In genomic region chr9:122262073-122262472, GRCh38 we compare ENCODE assay signal across 17 cellular contexts. TPM values are rescaled to one million over a fixed set of nuclear protein-coding genes. Genes with fewer than 3 reads are reported as not detected.
DNase-seq lines count a peak whose midpoint lies in the region; ATAC-seq and TF ChIP-seq lines count a peak whose summit lies in the region.
"Had no signal": no experiment of that assay in that cellular context is flagged by ENCODE, and none has a peak within 500 bp of the region (broad histone marks: within the 10 kb centered on the region; RNA-seq: fewer than 3 reads in every experiment).

No MANE protein-coding gene starts in this region.

- H3K4me3 ChIP-seq in OCI-LY7 (ENCODE audit: low read depth, low read length, poor library complexity, severe bottlenecking), result no peak overlapping the region
- no peak overlapping the region for H3K4me3 ChIP-seq in neuronal stem cell (ENCODE audit: low read length in 2 of 2)
- H3K4me3 ChIP-seq in mesendoderm (ENCODE audit: low read length), result no peak overlapping the region
- H3K4me3 ChIP-seq: lower lobe of right lung, SJCRH30, suprapubic skin had no signal

- H3K23ac ChIP-seq in neuronal stem cell (ENCODE audit: low read depth, low read length, poor library complexity) (no peak overlapping the region), mesendoderm (ENCODE audit: low read length) (no peak overlapping the region)

- no peak overlapping the region for H3K56ac ChIP-seq in mesendoderm (ENCODE audit: low read length)

- H3K4me2 ChIP-seq in OCI-LY7 (ENCODE audit: low read length), result 0 out of 2 replicates have a peak overlapping the region, but pooled peaks have one; percentile 3
- H3K4me2 ChIP-seq in neuronal stem cell (ENCODE audit: insufficient read depth, low read length, poor library complexity, severe bottlenecking), result no peak overlapping the region
- no peak overlapping the region for H3K4me2 ChIP-seq in mesendoderm (ENCODE audit: low read length)

- POLR2A ChIA-PET in OCI-LY7 (lab: Charles Lee), result no interaction called here

- peak overlapping the region; percentile 94 for H3K4me3 Mint-ChIP-seq in activated naive CD8-positive, alpha-beta T cell
- H3K4me3 Mint-ChIP-seq in activated naive CD8-positive, alpha-beta T cell treated with anti-CD3 and anti-CD28 coated beads, Interleukin-2, amount 50 U/mL, for 24 hours, result no peak overlapping the region
- peak overlapping the region; percentile 12 to 97 for H3K4me3 Mint-ChIP-seq in effector memory CD8-positive, alpha-beta T cell
- no peak overlapping the region for H3K4me3 Mint-ChIP-seq in stimulated activated naive B cell treated with anti-CD40 and anti-IgM and Interleukin-4, amounts not matched to agents 10 μg/mL and 1 μg/mL and 100 μg/mL, for 72 hours
- H3K4me3 Mint-ChIP-seq: H9 had no signal

- H3K4ac ChIP-seq in neuronal stem cell (ENCODE audit: low read length), result no peak overlapping the region
- no peak overlapping the region for H3K4ac ChIP-seq in mesendoderm (ENCODE audit: low read depth, low read length)

- H3K9me3 ChIP-seq in OCI-LY7 (ENCODE audit: low read length) (no peaks in the 10 kb centered on the region), neuronal stem cell (replicated peaks in 1 of 2; ENCODE audit: control insufficient read depth in 2 of 2, insufficient read depth in 1 of 2, low read depth in 1 of 2, low read length in 2 of 2) (no peaks in the 10 kb centered on the region)
- H3K9me3 ChIP-seq: lower lobe of right lung, SJCRH30, suprapubic skin had no signal

- ATAC-seq in activated naive CD8-positive, alpha-beta T cell treated with anti-CD3 and anti-CD28 coated beads, Interleukin-2, amount 50 U/mL, for 24 hours, result no peak
- no peak for ATAC-seq in effector memory CD8-positive, alpha-beta T cell (replicated peaks)
- no peak for ATAC-seq in stimulated activated naive B cell treated with anti-CD40 and anti-IgM and Interleukin-4, amounts not matched to agents 10 μg/mL and 1 μg/mL and 100 μg/mL, for 72 hours (replicated peaks)

- peaks cover 13% of the 10 kb centered on the region for H3K36me3 Mint-ChIP-seq in activated naive CD8-positive, alpha-beta T cell
- peaks cover 37% of the 10 kb centered on the region for H3K36me3 Mint-ChIP-seq in activated naive CD8-positive, alpha-beta T cell treated with anti-CD3 and anti-CD28 coated beads, Interleukin-2, amount 50 U/mL, for 24 hours (ENCODE audit: low read depth)
- H3K36me3 Mint-ChIP-seq in effector memory CD8-positive, alpha-beta T cell (ENCODE audit: insufficient read depth), result peaks cover 44% of the 10 kb centered on the region
- H3K36me3 Mint-ChIP-seq in stimulated activated naive B cell treated with anti-CD40 and anti-IgM and Interleukin-4, amounts not matched to agents 10 μg/mL and 1 μg/mL and 100 μg/mL, for 72 hours, result peaks cover 17 to 38% of the 10 kb centered on the region in 2 donors

- peaks cover 10% of the 10 kb centered on the region; the same call in 1 of the 2 replicates for H4K20me1 ChIP-seq in OCI-LY7 (ENCODE audit: insufficient read depth, low read length)

- no peak for TF ChIP-seq CTCF in OCI-LY7 (conservative IDR thresholded peaks at IDR 0.05; ENCODE audit: low read length)

- no peak overlapping the region for H3K14ac ChIP-seq in neuronal stem cell (ENCODE audit: low read length)

- H2AFZ ChIP-seq in OCI-LY7 (ENCODE audit: low read length) (no peak overlapping the region), neuronal stem cell (ENCODE audit: low read length) (no peak overlapping the region)

- H3K27ac Mint-ChIP-seq in activated naive CD8-positive, alpha-beta T cell, result peak overlapping the region; percentile 58
- H3K27ac Mint-ChIP-seq in activated naive CD8-positive, alpha-beta T cell treated with anti-CD3 and anti-CD28 coated beads, Interleukin-2, amount 50 U/mL, for 24 hours, result no peak overlapping the region
- peak overlapping the region; percentile 42 to 75 for H3K27ac Mint-ChIP-seq in effector memory CD8-positive, alpha-beta T cell
- peak overlapping the region; percentile 57 for H3K27ac Mint-ChIP-seq in stimulated activated naive B cell treated with anti-CD40 and anti-IgM and Interleukin-4, amounts not matched to agents 10 μg/mL and 1 μg/mL and 100 μg/mL, for 72 hours
- H3K27ac Mint-ChIP-seq: H9 had no signal

- peaks cover 54% of the 10 kb centered on the region for H3K4me1 Mint-ChIP-seq in activated naive CD8-positive, alpha-beta T cell (ENCODE audit: low read depth)
- H3K4me1 Mint-ChIP-seq in activated naive CD8-positive, alpha-beta T cell treated with anti-CD3 and anti-CD28 coated beads, Interleukin-2, amount 50 U/mL, for 24 hours, result peaks cover 50% of the 10 kb centered on the region
- H3K4me1 Mint-ChIP-seq in effector memory CD8-positive, alpha-beta T cell (ENCODE audit: low read depth in 2 of 2), result peaks cover 39 to 52% of the 10 kb centered on the region in 2 donors
- peaks cover 22 to 55% of the 10 kb centered on the region in 2 donors for H3K4me1 Mint-ChIP-seq in stimulated activated naive B cell treated with anti-CD40 and anti-IgM and Interleukin-4, amounts not matched to agents 10 μg/mL and 1 μg/mL and 100 μg/mL, for 72 hours

- no peak overlapping the region for H4K91ac ChIP-seq in neuronal stem cell (ENCODE audit: low read depth, low read length, poor library complexity)

- H2AK5ac ChIP-seq in neuronal stem cell (ENCODE audit: low read depth, low read length) (no peak overlapping the region), mesendoderm (ENCODE audit: low read length) (no peak overlapping the region)

- H3K9ac ChIP-seq in neuronal stem cell (ENCODE audit: low read depth, low read length, poor library complexity) (no peak overlapping the region), mesendoderm (ENCODE audit: low read length) (no peak overlapping the region)

- H3K27me3 ChIP-seq in neuronal stem cell (ENCODE audit: control insufficient read depth in 3 of 3, insufficient read depth in 3 of 3, low read depth in 1 of 3, low read length in 3 of 3) (no peaks in the 10 kb centered on the region), mesendoderm (ENCODE audit: insufficient read depth, low read length, poor library complexity) (no peaks in the 10 kb centered on the region)
- H3K27me3 ChIP-seq: SJCRH30, suprapubic skin had no signal

- no CpG with 5 or more reads among the region's 1 CpG for WGBS in neuronal stem cell (ENCODE audit: extremely low coverage in 2 of 2, insufficient read length in 2 of 2, insufficient replicate concordance in 1 of 2), 2 donors
- WGBS in mesendoderm (ENCODE audit: extremely low coverage, insufficient coverage, low lambda C conversion rate), result no CpG with 5 or more reads among the region's 1 CpG

- no peaks in the 10 kb centered on the region for H3K79me1 ChIP-seq in neuronal stem cell (ENCODE audit: low read depth, low read length)
- peaks cover 14% of the 10 kb centered on the region for H3K79me1 ChIP-seq in mesendoderm (ENCODE audit: low read length)

- no TSS peak for BruUV-seq in OCI-LY7 (replicated peaks; lab: Mats Ljungman, UMichigan)

- H2BK120ac ChIP-seq in neuronal stem cell (ENCODE audit: low read depth, low read length) (no peak overlapping the region), mesendoderm (ENCODE audit: low read depth, low read length) (no peak overlapping the region)

- no peaks in the 10 kb centered on the region for H3K9me3 Mint-ChIP-seq in activated naive CD8-positive, alpha-beta T cell (ENCODE audit: low read depth)
- no peaks in the 10 kb centered on the region for H3K9me3 Mint-ChIP-seq in activated naive CD8-positive, alpha-beta T cell treated with anti-CD3 and anti-CD28 coated beads, Interleukin-2, amount 50 U/mL, for 24 hours
- H3K9me3 Mint-ChIP-seq in effector memory CD8-positive, alpha-beta T cell, result no peaks in the 10 kb centered on the region
- no peaks in the 10 kb centered on the region for H3K9me3 Mint-ChIP-seq in stimulated activated naive B cell treated with anti-CD40 and anti-IgM and Interleukin-4, amounts not matched to agents 10 μg/mL and 1 μg/mL and 100 μg/mL, for 72 hours
- H3K9me3 Mint-ChIP-seq: H9, naive B cell had no signal

- H3K4me1 ChIP-seq in OCI-LY7 (ENCODE audit: insufficient read depth, low read length, poor library complexity, severe bottlenecking) (peaks cover 34% of the 10 kb centered on the region), neuronal stem cell (ENCODE audit: control insufficient read depth in 2 of 2, insufficient read depth in 1 of 2, low read depth in 1 of 2, low read length in 2 of 2) (peaks cover 0 to 4% of the 10 kb centered on the region in 2 donors), mesendoderm (ENCODE audit: control insufficient read depth, low read depth, low read length) (peaks cover 4% of the 10 kb centered on the region)

- CTCF ChIA-PET in OCI-LY7 (lab: Charles Lee; ENCODE audit: unreplicated experiment), result no interaction called here

- H3K79me2 ChIP-seq in OCI-LY7 (ENCODE audit: insufficient read depth, low read depth, low read length), result peaks cover 53% of the 10 kb centered on the region
- H3K79me2 ChIP-seq in mesendoderm (ENCODE audit: control insufficient read depth, insufficient read depth, low read length), result peaks cover 14% of the 10 kb centered on the region

- H3K27ac ChIP-seq in OCI-LY7 (ENCODE audit: low read depth, low read length, poor library complexity, severe bottlenecking), result no peak overlapping the region
- H3K27ac ChIP-seq in neuronal stem cell (replicated peaks; ENCODE audit: low read length), result no peak overlapping the region
- no peak overlapping the region for H3K27ac ChIP-seq in mesendoderm (ENCODE audit: low read depth, low read length)
- H3K27ac ChIP-seq: lower lobe of right lung, SJCRH30, suprapubic skin had no signal

- H3K36me3 ChIP-seq in OCI-LY7 (ENCODE audit: insufficient read depth, low read length) (peaks cover 70% of the 10 kb centered on the region), neuronal stem cell (replicated peaks in 1 of 2; ENCODE audit: control insufficient read depth in 2 of 2, insufficient read depth in 2 of 2, low read length in 2 of 2) (peaks cover 0 to 48% of the 10 kb centered on the region in 2 donors), mesendoderm (ENCODE audit: control insufficient read depth, insufficient read depth, low read length) (peaks cover 4% of the 10 kb centered on the region)

- DNase-seq in activated naive CD8-positive, alpha-beta T cell treated with anti-CD3 and anti-CD28 coated beads, Interleukin-2, amount 50 U/mL, for 24 hours, result no peak
- DNase-seq in OCI-LY7 (ENCODE audit: low spot score), result no peak
- no peak for DNase-seq in effector memory CD8-positive, alpha-beta T cell
- no peak for DNase-seq in stimulated activated naive B cell treated with anti-CD40 and anti-IgM and Interleukin-4, amounts not matched to agents 10 μg/mL and 1 μg/mL and 100 μg/mL, for 72 hours
- DNase-seq in SHP77 (lab: John Stamatoyannopoulos, UW), result no peak
- no peak for DNase-seq in neuronal stem cell (ENCODE audit: low spot score)
- no peak for DNase-seq in mesendoderm
- DNase-seq: activated CD4-positive, alpha-beta T cell treated with anti-CD3 and anti-CD28 coated beads, Interleukin-2, amount 50 U/mL, for 4 hours; foreskin melanocyte; H9; Karpas-422; naive B cell; NCI-H1436 had no signal

- H2BK12ac ChIP-seq in neuronal stem cell (ENCODE audit: low read length), result no peak overlapping the region

- H3K27me3 Mint-ChIP-seq in activated naive CD8-positive, alpha-beta T cell, result no peaks in the 10 kb centered on the region
- H3K27me3 Mint-ChIP-seq in activated naive CD8-positive, alpha-beta T cell treated with anti-CD3 and anti-CD28 coated beads, Interleukin-2, amount 50 U/mL, for 24 hours, result no peaks in the 10 kb centered on the region
- H3K27me3 Mint-ChIP-seq in effector memory CD8-positive, alpha-beta T cell, result no peaks in the 10 kb centered on the region
- H3K27me3 Mint-ChIP-seq in stimulated activated naive B cell treated with anti-CD40 and anti-IgM and Interleukin-4, amounts not matched to agents 10 μg/mL and 1 μg/mL and 100 μg/mL, for 72 hours, result no peaks in the 10 kb centered on the region
- H3K27me3 Mint-ChIP-seq: naive B cell had no signal

- no peak overlapping the region for H3K18ac ChIP-seq in neuronal stem cell (ENCODE audit: low read length)
- no peak overlapping the region for H3K18ac ChIP-seq in mesendoderm (ENCODE audit: low read length)

- intact Hi-C loops in OCI-LY7 (cut with micrococcal nuclease; ENCODE audit: unreplicated experiment), result loop anchor here (10.0 kb wide), 1 partner anchor 673 kb away; the partner anchor contains the start of gene ZBTB26

- no peak overlapping the region for H4K8ac ChIP-seq in neuronal stem cell (ENCODE audit: low read depth, low read length)
- H4K8ac ChIP-seq in mesendoderm (ENCODE audit: low read depth, low read length), result no peak overlapping the region

- H2BK5ac ChIP-seq in neuronal stem cell (ENCODE audit: low read length), result no peak overlapping the region
- H2BK5ac ChIP-seq in mesendoderm (ENCODE audit: low read length), result no peak overlapping the region

- H3K9me2 ChIP-seq in OCI-LY7 (ENCODE audit: insufficient read depth, low read length), result no peaks in the 10 kb centered on the region

- H2BK15ac ChIP-seq in neuronal stem cell (ENCODE audit: low read length) (no peak overlapping the region), mesendoderm (replicated peaks; ENCODE audit: low read depth) (no peak overlapping the region)

- no peak overlapping the region for H4K5ac ChIP-seq in mesendoderm (ENCODE audit: low read length)

RNA-seq across cellular contexts. Expression of gene RBM18, which starts 2.6 kb away (rescaled TPM):
- total RNA-seq in OCI-LY7 (2014; rRNA removed; shearing (Covaris generic)), result 7.2 and 8.3 TPM in 2 replicates
- 21.1 and 22.2 TPM in 2 replicates for total RNA-seq in OCI-LY7 (2022)
- polyA plus RNA-seq in neuronal stem cell (2013, experiment 1 of 2), result 12.7 TPM
- 12.1 TPM for polyA plus RNA-seq in neuronal stem cell (2013, experiment 2 of 2)
- 12.4 TPM for polyA plus RNA-seq in mesendoderm (2013, experiment 1 of 2)
- 12.2 TPM for polyA plus RNA-seq in mesendoderm (2013, experiment 2 of 2)

RNA-seq across cellular contexts. Expression of gene MRRF, which starts 2.6 kb away (rescaled TPM):
- 38.7 and 46.1 TPM in 2 replicates for total RNA-seq in OCI-LY7 (2014; rRNA removed; shearing (Covaris generic))
- total RNA-seq in OCI-LY7 (2022), result 48.2 and 53.2 TPM in 2 replicates
- polyA plus RNA-seq in neuronal stem cell (2013, experiment 1 of 2), result 21.2 TPM
- polyA plus RNA-seq in neuronal stem cell (2013, experiment 2 of 2), result 23.2 TPM
- polyA plus RNA-seq in mesendoderm (2013, experiment 1 of 2), result 40.9 TPM
- polyA plus RNA-seq in mesendoderm (2013, experiment 2 of 2), result 41.5 TPM

RNA-seq across cellular contexts. Expression of gene LHX6, which starts 33.3 kb away (rescaled TPM):
- not detected in 2 replicates for total RNA-seq in OCI-LY7 (2014; rRNA removed; shearing (Covaris generic))
- not detected in 2 replicates for total RNA-seq in OCI-LY7 (2022)
- polyA plus RNA-seq in neuronal stem cell (2013, experiment 1 of 2), result 0.04 TPM
- polyA plus RNA-seq in neuronal stem cell (2013, experiment 2 of 2), result 0.12 TPM
- polyA plus RNA-seq in mesendoderm (2013, experiment 1 of 2), result 0.55 TPM
- 0.88 TPM for polyA plus RNA-seq in mesendoderm (2013, experiment 2 of 2)

Comparison
In these comparisons a context has a peak if more than half of its experiments do, and no peak if none do; other contexts are left out.
1. H3K4me3 Mint-ChIP-seq: peak in activated naive CD8-positive, alpha-beta T cell (single experiment) and effector memory CD8-positive, alpha-beta T cell (2 of 2); none in activated naive CD8-positive, alpha-beta T cell treated with anti-CD3 and anti-CD28 coated beads, Interleukin-2, amount 50 U/mL, for 24 hours (single experiment) and stimulated activated naive B cell treated with anti-CD40 and anti-IgM and Interleukin-4, amounts not matched to agents 10 μg/mL and 1 μg/mL and 100 μg/mL, for 72 hours (0 of 2).